Comparison of ENCODE assay signal across 8 cellular contexts in genomic region chr17:29588561-29589411, GRCh38. TPM values are rescaled to one million over a fixed set of nuclear protein-coding genes. Genes with fewer than 3 reads are reported as not detected.
DNase-seq lines count a peak whose midpoint lies in the region; ATAC-seq and TF ChIP-seq lines count a peak whose summit lies in the region.

No MANE protein-coding gene starts in this region.

- H3K9ac ChIP-seq in MM.1S (ENCODE audit: low read length) (peak overlapping the region; percentile 68; the same call in 1 of the 2 replicates), fibroblast of lung (ENCODE audit: insufficient read depth, low read length) (peak overlapping the region; percentile 39)

- peak overlapping the region; percentile 57 for H2AFZ ChIP-seq in MM.1S (ENCODE audit: low read length)
- peak overlapping the region; percentile 29 for H2AFZ ChIP-seq in fibroblast of lung (ENCODE audit: low read length)

- H3K4me3 ChIP-seq in MM.1S (ENCODE audit: low read length) (peak overlapping the region; percentile 78), fibroblast of lung (replicated peaks in 1 of 4; ENCODE audit: control extremely low read depth in 1 of 4, insufficient read depth in 1 of 4, low read depth in 3 of 4, low read length in 4 of 4) (peak overlapping the region; percentile 72 to 85 (median 80)), neutrophil (ENCODE audit: low read depth in 1 of 2, low read length in 1 of 2) (peak overlapping the region; percentile 74 to 80)

- H4K20me1 ChIP-seq in MM.1S (ENCODE audit: insufficient read depth, low read length) (no peaks in the 10 kb centered on the region), fibroblast of lung (ENCODE audit: control insufficient read depth, extremely low read depth, insufficient read depth, low read length) (no peaks in the 10 kb centered on the region)

- no peaks in the 10 kb centered on the region for H3K9me3 ChIP-seq in MM.1S (replicated peaks; ENCODE audit: insufficient read depth, low read length)
- H3K9me3 ChIP-seq in fibroblast of lung (ENCODE audit: control insufficient read depth, insufficient read depth, low read depth, low read length) = no peaks in the 10 kb centered on the region
- no peaks in the 10 kb centered on the region for H3K9me3 ChIP-seq in neutrophil

- H3K4me1 ChIP-seq in MM.1S (ENCODE audit: low read length) (peaks cover 32% of the 10 kb centered on the region), fibroblast of lung (ENCODE audit: control insufficient read depth, extremely low read depth, insufficient read depth, low read length) (peaks cover 20% of the 10 kb centered on the region), neutrophil (ENCODE audit: control insufficient read depth in 1 of 2, insufficient read depth in 1 of 2, low read depth in 1 of 2, low read length in 1 of 2) (peaks cover 57 to 61% of the 10 kb centered on the region in 2 experiments)

- no peaks in the 10 kb centered on the region for H3K9me2 ChIP-seq in MM.1S (replicated peaks; ENCODE audit: insufficient read depth, low read length)

- H3K27ac ChIP-seq in MM.1S (ENCODE audit: low read length) (no peak overlapping the region; the same call in 1 of the 2 replicates), fibroblast of lung (ENCODE audit: insufficient read depth, low read length) (peak overlapping the region; percentile 36), neutrophil (peak overlapping the region; percentile 41)

- peak; percentile 82 for DNase-seq in D341Med (ENCODE audit: low spot score)
- peak; percentile 36 for DNase-seq in MM.1S
- DNase-seq in activated T-cell treated with anti-CD3 and anti-CD28 coated beads for 48 hours (ENCODE audit: low read depth) = peak; percentile 40
- DNase-seq in fibroblast of lung (ENCODE audit: low read depth in 2 of 2) = peak; percentile 9 to 24

- H3F3A ChIP-seq in MM.1S (ENCODE audit: insufficient read depth, low read length) = peaks cover 6% of the 10 kb centered on the region; the same call in 1 of the 2 replicates

- TF ChIP-seq CTCF in MM.1S (IDR thresholded peaks at IDR 0.05; ENCODE audit: low read length) (no peak), fibroblast of lung (conservative IDR thresholded peaks at IDR 0.05 in 1 of 2, IDR thresholded peaks at IDR 0.05 in 1 of 2; ENCODE audit: low read depth in 1 of 2, low read length in 2 of 2) (no peak), neutrophil (IDR thresholded peaks at IDR 0.05) (no peak)

- no peaks in the 10 kb centered on the region for H3K36me3 ChIP-seq in MM.1S (replicated peaks; ENCODE audit: insufficient read depth, low read length)
- no peaks in the 10 kb centered on the region for H3K36me3 ChIP-seq in fibroblast of lung (ENCODE audit: control insufficient read depth, insufficient read depth, low read length)
- H3K36me3 ChIP-seq in neutrophil = no peaks in the 10 kb centered on the region

- ATAC-seq in GM21619 (IDR thresholded peaks at IDR 0.05; ENCODE audit: unreplicated experiment) = peak; percentile 24
- no peak for ATAC-seq in GM21717 (IDR thresholded peaks at IDR 0.05; ENCODE audit: unreplicated experiment)
- no peak for ATAC-seq in GM19351 (IDR thresholded peaks at IDR 0.05; ENCODE audit: unreplicated experiment)

- peaks cover 51% of the 10 kb centered on the region for H3K79me2 ChIP-seq in MM.1S (ENCODE audit: low read length)
- peaks cover 45% of the 10 kb centered on the region for H3K79me2 ChIP-seq in fibroblast of lung (ENCODE audit: control insufficient read depth, insufficient read depth, low read length)

- H3K4me2 ChIP-seq in MM.1S (ENCODE audit: low read depth, low read length) = peak overlapping the region; percentile 90
- H3K4me2 ChIP-seq in fibroblast of lung (ENCODE audit: extremely low read depth, insufficient read depth, low read length) = peak overlapping the region; percentile 94

- H3K27me3 ChIP-seq in MM.1S (replicated peaks; ENCODE audit: insufficient read depth, low read length) = no peaks in the 10 kb centered on the region
- H3K27me3 ChIP-seq in fibroblast of lung (ENCODE audit: control insufficient read depth, insufficient read depth, low read length) = no peaks in the 10 kb centered on the region
- peaks cover 51% of the 10 kb centered on the region for H3K27me3 ChIP-seq in neutrophil

RNA-seq across cellular contexts. Expression of gene GIT1, which starts 0.7 kb away (rescaled TPM):
- total RNA-seq in fibroblast of lung = 20.1 and 22.9 TPM in 2 replicates
- polyA plus RNA-seq in fibroblast of lung = 12.4 and 20.1 TPM in 2 replicates
- polyA plus RNA-seq in fibroblast of lung (2012) = 13.0 and 21.2 TPM in 2 replicates
- 17.9 and 37.3 TPM in 2 replicates for polyA minus RNA-seq in fibroblast of lung (ENCODE audit: low replicate concordance)

RNA-seq across cellular contexts. Expression of gene ANKRD13B, which starts 4.1 kb away (rescaled TPM):
- 6.3 and 7.2 TPM in 2 replicates for total RNA-seq in fibroblast of lung
- polyA plus RNA-seq in fibroblast of lung = 1.4 and 3.4 TPM in 2 replicates
- 2.8 and 5.8 TPM in 2 replicates for polyA plus RNA-seq in fibroblast of lung (2012)
- 4.7 and 5.6 TPM in 2 replicates for polyA minus RNA-seq in fibroblast of lung (ENCODE audit: low replicate concordance)

RNA-seq across cellular contexts. Expression of gene TP53I13, which starts 20.3 kb away (rescaled TPM):
- 49.1 and 51.5 TPM in 2 replicates for total RNA-seq in fibroblast of lung
- polyA plus RNA-seq in fibroblast of lung = 11.1 and 14.8 TPM in 2 replicates
- 24.0 and 30.9 TPM in 2 replicates for polyA plus RNA-seq in fibroblast of lung (2012)
- polyA minus RNA-seq in fibroblast of lung (ENCODE audit: low replicate concordance) = 9.3 and 10.9 TPM in 2 replicates

RNA-seq across cellular contexts. Expression of gene ABHD15, which starts 21.9 kb away (rescaled TPM):
- 5.6 and 11.9 TPM in 2 replicates for total RNA-seq in fibroblast of lung
- 4.1 and 7.3 TPM in 2 replicates for polyA plus RNA-seq in fibroblast of lung
- polyA plus RNA-seq in fibroblast of lung (2012) = 4.3 and 8.5 TPM in 2 replicates
- polyA minus RNA-seq in fibroblast of lung (ENCODE audit: low replicate concordance) = 9.7 and 10.1 TPM in 2 replicates

RNA-seq across cellular contexts. Expression of gene CORO6, which starts 33.9 kb away (rescaled TPM):
- total RNA-seq in fibroblast of lung = 9.8 and 19.3 TPM in 2 replicates
- polyA plus RNA-seq in fibroblast of lung = 7.0 and 8.0 TPM in 2 replicates
- 5.4 and 6.0 TPM in 2 replicates for polyA plus RNA-seq in fibroblast of lung (2012)
- polyA minus RNA-seq in fibroblast of lung (ENCODE audit: low replicate concordance) = 22.0 and 38.2 TPM in 2 replicates

Comparison
In these comparisons a context has a peak if more than half of its experiments do, and no peak if none do; other contexts are left out.
1. DNase-seq: peak in every context shown above with its lines; median percentile 82 in D341Med; 40 in activated T-cell treated with anti-CD3 and anti-CD28 coated beads for 48 hours; 36 in MM.1S; 16 in fibroblast of lung.